9 cellular contexts compared by ENCODE assay signal in genomic region chr1:62384276-62385005, GRCh38.
DNase-seq lines count a peak whose midpoint lies in the region; ATAC-seq and TF ChIP-seq lines count a peak whose summit lies in the region.
"Had no signal": no experiment of that assay in that cellular context is flagged by ENCODE, and none has a peak within 500 bp of the region (broad histone marks: within the 10 kb centered on the region; RNA-seq: fewer than 3 reads in every experiment).

No MANE protein-coding gene starts in this region.

- DNase-seq in AG09319 (ENCODE audit: extremely low read depth, low read depth) (peak; percentile 92), NCI-H1105 (lab: John Stamatoyannopoulos, UW) (peak; percentile 90), adipocyte (ENCODE audit: low read depth) (peak; percentile 98), kidney tubule cell (ENCODE audit: low spot score) (peak; percentile 82), middle frontal gyrus (ENCODE audit: extremely low spot score, low spot score) (no peak)
- no peak for DNase-seq in activated naive CD4-positive, alpha-beta T cell (lab: John Stamatoyannopoulos, UW)
- no peak for DNase-seq in stimulated activated CD4-positive, alpha-beta T cell treated with anti-CD3 and anti-CD28 coated beads, Interleukin-4, amount 100 ng/mL, for 1 hour
- DNase-seq: stimulated activated CD4-positive, alpha-beta T cell treated with anti-CD3 and anti-CD28 coated beads, Interleukin-4, amount 100 ng/mL, for 24 hours had no signal

- H3K4me1 ChIP-seq in adipocyte (ENCODE audit: control insufficient read depth, insufficient read depth, low read length): peaks cover 32% of the 10 kb centered on the region

- H3K9me3 ChIP-seq in adipocyte (ENCODE audit: control insufficient read depth, low read length): no peaks in the 10 kb centered on the region

- H3K4me3 ChIP-seq in adipocyte (ENCODE audit: low read length): no peak overlapping the region

- no peak overlapping the region for H3K9ac ChIP-seq in adipocyte (ENCODE audit: low read length)

- peaks cover 4% of the 10 kb centered on the region for H3K27me3 ChIP-seq in adipocyte (replicated peaks; ENCODE audit: control insufficient read depth, insufficient read depth, low read length)

- H3K36me3 ChIP-seq in adipocyte (ENCODE audit: control insufficient read depth, insufficient read depth, low read length, severe bottlenecking): no peaks in the 10 kb centered on the region

- no peak for TF ChIP-seq CTCF in AG09319 (IDR thresholded peaks at IDR 0.05; ENCODE audit: low read depth, low read length)

- no peak for ATAC-seq in HG03196 (IDR thresholded peaks at IDR 0.05; ENCODE audit: unreplicated experiment)

Comparison
In these comparisons a context has a peak if more than half of its experiments do, and no peak if none do; other contexts are left out.
1. DNase-seq: peak in AG09319 (single experiment), NCI-H1105 (single experiment), adipocyte (single experiment) and kidney tubule cell (single experiment); none in middle frontal gyrus (single experiment), activated naive CD4-positive, alpha-beta T cell (0 of 4) and stimulated activated CD4-positive, alpha-beta T cell treated with anti-CD3 and anti-CD28 coated beads, Interleukin-4, amount 100 ng/mL, for 1 hour (single experiment).